ENCODE assay signal across 10 cellular contexts in genomic region chr6:31094389-31094881, GRCh38. TPM values are rescaled to one million over a fixed set of nuclear protein-coding genes. Genes with fewer than 3 reads are reported as not detected.
A peak's percentile ranks its signal among the peaks of the same experiment; 100 is the strongest.
DNase-seq lines count a peak whose midpoint lies in the region; ATAC-seq and TF ChIP-seq lines count a peak whose summit lies in the region.
"Had no signal": no experiment of that assay in that cellular context is flagged by ENCODE, and none has a peak within 500 bp of the region (broad histone marks: within the 10 kb centered on the region; RNA-seq: fewer than 3 reads in every experiment).

No MANE protein-coding gene starts in this region.

- peaks cover 46% of the 10 kb centered on the region for H3K4me1 Mint-ChIP-seq in CD8-positive, alpha-beta T cell (ENCODE audit: low read depth)
- H3K4me1 Mint-ChIP-seq in activated naive CD8-positive, alpha-beta T cell (ENCODE audit: low read depth): peaks cover 46% of the 10 kb centered on the region
- peaks cover 13 to 16% of the 10 kb centered on the region in 2 donors for H3K4me1 Mint-ChIP-seq in natural killer cell
- peaks cover 3% of the 10 kb centered on the region for H3K4me1 Mint-ChIP-seq in progenitor cell of endocrine pancreas (ENCODE audit: low read depth)

- no peaks in the 10 kb centered on the region for H3K9me3 Mint-ChIP-seq in CD8-positive, alpha-beta T cell
- no peaks in the 10 kb centered on the region for H3K9me3 Mint-ChIP-seq in activated naive CD8-positive, alpha-beta T cell (ENCODE audit: low read depth)
- H3K9me3 Mint-ChIP-seq in natural killer cell (no peaks in the 10 kb centered on the region), progenitor cell of endocrine pancreas (ENCODE audit: low read depth) (no peaks in the 10 kb centered on the region)

- peak; percentile 85 for ATAC-seq in CD8-positive, alpha-beta T cell
- ATAC-seq in RWPE2 (ENCODE audit: low read depth) (peak; percentile 46; the same call in 2 of the 3 replicates), natural killer cell (peak in 2 of 3 donors; percentile 38 to 54), GM21367 (IDR thresholded peaks at IDR 0.05; ENCODE audit: unreplicated experiment) (no peak)

- no peaks in the 10 kb centered on the region for H3K27me3 Mint-ChIP-seq in CD8-positive, alpha-beta T cell (ENCODE audit: low read depth)
- H3K27me3 Mint-ChIP-seq in activated naive CD8-positive, alpha-beta T cell: no peaks in the 10 kb centered on the region
- H3K27me3 Mint-ChIP-seq in natural killer cell (ENCODE audit: low read depth in 2 of 2) (peaks cover 0 to 5% of the 10 kb centered on the region in 2 donors), progenitor cell of endocrine pancreas (no peaks in the 10 kb centered on the region)

- CTCF ChIA-PET in CD8-positive, alpha-beta T cell (lab: Charles Lee): interaction anchor here (0.9 to 5.0 kb wide), 11 partner anchors 9 to 264 kb away, joined by 3 to 31 read pairs (median 4); partner anchors contain the start of genes C6orf15 and PSORS1C1

- TF ChIP-seq CTCF in CD8-positive, alpha-beta T cell (IDR thresholded peaks at IDR 0.05): no peak
- no peak for TF ChIP-seq CTCF in RWPE2 (IDR thresholded peaks at IDR 0.05; ENCODE audit: poor library complexity, severe bottlenecking)
- TF ChIP-seq CTCF in natural killer cell (IDR thresholded peaks at IDR 0.05): no peak
- TF ChIP-seq CTCF in progenitor cell of endocrine pancreas (IDR thresholded peaks at IDR 0.05; ENCODE audit: unreplicated experiment): no peak

- H3K4me3 Mint-ChIP-seq in CD8-positive, alpha-beta T cell: peak overlapping the region; percentile 72
- peak overlapping the region; percentile 38 for H3K4me3 Mint-ChIP-seq in activated naive CD8-positive, alpha-beta T cell
- H3K4me3 Mint-ChIP-seq in natural killer cell: no peak overlapping the region
- H3K4me3 Mint-ChIP-seq in progenitor cell of endocrine pancreas (ENCODE audit: low read depth): no peak overlapping the region

- DNase-seq in CD8-positive, alpha-beta T cell: peak in 6 of 7 experiments; percentile 40 to 82 (median 56)
- DNase-seq in RWPE2 (ENCODE audit: low spot score): no peak
- DNase-seq in natural killer cell: no peak
- no peak for DNase-seq in NCI-H510A treated with DMSO at 0.1 percent for 48 hours (lab: John Stamatoyannopoulos, UW)
- DNase-seq in progenitor cell of endocrine pancreas (ENCODE audit: low spot score, unreplicated experiment): no peak
- no peak for DNase-seq in T1000 (lab: John Stamatoyannopoulos, UW)
- DNase-seq: right lobe of liver, SHP77 had no signal

- H3K27ac Mint-ChIP-seq in CD8-positive, alpha-beta T cell: peak overlapping the region; percentile 98
- H3K27ac Mint-ChIP-seq in activated naive CD8-positive, alpha-beta T cell: peak overlapping the region; percentile 87
- H3K27ac Mint-ChIP-seq in natural killer cell (peak overlapping the region; percentile 51 to 66), progenitor cell of endocrine pancreas (no peak overlapping the region)

- POLR2A ChIA-PET in CD8-positive, alpha-beta T cell (lab: Charles Lee): interaction anchor here (0.7 to 1.5 kb wide), 4 partner anchors 8 to 178 kb away, joined by 3 to 4 read pairs (median 4); no protein-coding TSS in a partner anchor

- no peaks in the 10 kb centered on the region for H3K27me3 ChIP-seq in CD8-positive, alpha-beta T cell (ENCODE audit: insufficient read depth, low read length)
- H3K27me3 ChIP-seq in RWPE2 (ENCODE audit: insufficient read depth, poor library complexity, severe bottlenecking): no peaks in the 10 kb centered on the region
- H3K27me3 ChIP-seq: right lobe of liver had no signal

- peaks cover 42% of the 10 kb centered on the region for H3K4me1 ChIP-seq in CD8-positive, alpha-beta T cell (ENCODE audit: insufficient read depth, low read length)
- H3K4me1 ChIP-seq in RWPE2 (ENCODE audit: insufficient read depth, poor library complexity, severe bottlenecking): peaks cover 11% of the 10 kb centered on the region
- H3K4me1 ChIP-seq: right lobe of liver had no signal

- H3K36me3 Mint-ChIP-seq in CD8-positive, alpha-beta T cell: no peaks in the 10 kb centered on the region
- no peaks in the 10 kb centered on the region for H3K36me3 Mint-ChIP-seq in activated naive CD8-positive, alpha-beta T cell
- H3K36me3 Mint-ChIP-seq in natural killer cell (no peaks in the 10 kb centered on the region), progenitor cell of endocrine pancreas (ENCODE audit: insufficient read depth) (no peaks in the 10 kb centered on the region)

- no peaks in the 10 kb centered on the region for H3K36me3 ChIP-seq in CD8-positive, alpha-beta T cell (ENCODE audit: insufficient read depth, low read length)
- H3K36me3 ChIP-seq in RWPE2 (ENCODE audit: low read depth): no peaks in the 10 kb centered on the region
- H3K36me3 ChIP-seq: right lobe of liver had no signal

- H3K27ac ChIP-seq in CD8-positive, alpha-beta T cell (ENCODE audit: low read depth, low read length): peak overlapping the region; percentile 49
- peak overlapping the region; percentile 33 for H3K27ac ChIP-seq in RWPE2 (ENCODE audit: poor library complexity, severe bottlenecking)
- H3K27ac ChIP-seq: right lobe of liver had no signal

- peak overlapping the region; percentile 34 for H3K4me3 ChIP-seq in CD8-positive, alpha-beta T cell (ENCODE audit: low read depth, low read length)
- H3K4me3 ChIP-seq in RWPE2 (ENCODE audit: severe bottlenecking): no peak overlapping the region
- H3K4me3 ChIP-seq: right lobe of liver had no signal

- intact Hi-C loops in CD8-positive, alpha-beta T cell (cut with DNase I, micrococcal nuclease): no loop called here
- intact Hi-C loops in natural killer cell (cut with micrococcal nuclease): no loop called here

- no peaks in the 10 kb centered on the region for H3K9me3 ChIP-seq in CD8-positive, alpha-beta T cell (ENCODE audit: low read length)
- H3K9me3 ChIP-seq in RWPE2 (ENCODE audit: severe bottlenecking): no peaks in the 10 kb centered on the region
- H3K9me3 ChIP-seq: right lobe of liver had no signal

RNA-seq across cellular contexts. Expression of gene C6orf15, which starts 17.9 kb away (rescaled TPM):
- not detected for total RNA-seq in CD8-positive, alpha-beta T cell
- total RNA-seq in natural killer cell (not detected), progenitor cell of endocrine pancreas (not detected in 2 replicates)
- total RNA-seq: right lobe of liver had no signal

RNA-seq across cellular contexts. Expression of gene PSORS1C1, which starts 20.2 kb away (rescaled TPM):
- total RNA-seq in CD8-positive, alpha-beta T cell: not detected
- total RNA-seq in natural killer cell (not detected), progenitor cell of endocrine pancreas (not detected in 2 replicates)

RNA-seq across cellular contexts. Expression of gene CDSN, which starts 25.8 kb away (rescaled TPM):
- not detected for total RNA-seq in CD8-positive, alpha-beta T cell
- total RNA-seq in natural killer cell (not detected), progenitor cell of endocrine pancreas (not detected in 2 replicates)
- total RNA-seq: right lobe of liver had no signal

RNA-seq across cellular contexts. Expression of gene PSORS1C2, which starts 44.4 kb away (rescaled TPM):
- not detected for total RNA-seq in CD8-positive, alpha-beta T cell
- total RNA-seq in natural killer cell: not detected
- total RNA-seq in progenitor cell of endocrine pancreas: not detected in 2 replicates
- total RNA-seq: right lobe of liver had no signal

Comparison
In these comparisons a context has a peak if more than half of its experiments do, and no peak if none do; other contexts are left out.
1. DNase-seq: peak in CD8-positive, alpha-beta T cell (6 of 7); none in RWPE2 (single experiment), natural killer cell (single experiment), NCI-H510A treated with DMSO at 0.1 percent for 48 hours (single experiment), progenitor cell of endocrine pancreas (single experiment) and T1000 (single experiment).
2. H3K4me3 Mint-ChIP-seq: peak in CD8-positive, alpha-beta T cell (single experiment) and activated naive CD8-positive, alpha-beta T cell (single experiment); none in natural killer cell (single experiment) and progenitor cell of endocrine pancreas (single experiment).